In genomic region chrX:39336709-39337294, GRCh38 we compare ENCODE assay signal across 8 cellular contexts.
A peak's percentile ranks its signal among the peaks of the same experiment; 100 is the strongest.
DNase-seq lines count a peak whose midpoint lies in the region; ATAC-seq and TF ChIP-seq lines count a peak whose summit lies in the region.

No MANE protein-coding gene starts in this region.

- H3K27me3 ChIP-seq in spleen (replicated peaks in 1 of 7) (peaks cover 0 to 5% (median 0%) of the 10 kb centered on the region in 7 donors), neural progenitor cell (no peaks in the 10 kb centered on the region), Karpas-422 (ENCODE audit: low read length) (no peaks in the 10 kb centered on the region)

- H3K79me2 ChIP-seq in neural progenitor cell (ENCODE audit: low read depth) (no peaks in the 10 kb centered on the region), Karpas-422 (ENCODE audit: low read length) (no peaks in the 10 kb centered on the region)

- DNase-seq in NCI-H2196 treated with DMSO at 0.1 percent for 48 hours (lab: John Stamatoyannopoulos, UW; ENCODE audit: unreplicated experiment) (peak; percentile 55), choroid plexus epithelial cell (ENCODE audit: low read depth) (peak; percentile 18), spleen (no peak), neural progenitor cell (ENCODE audit: low spot score) (no peak), Karpas-422 (no peak)

- intact Hi-C loops in spleen (cut with DNase I; ENCODE audit: low total_unique reads), result no loop called here

- 3 to 17% (median 14%) methylated on average over 4 of the region's 4 CpGs for WGBS in spleen, 5 donors

- TF ChIP-seq CTCF in choroid plexus epithelial cell (conservative IDR thresholded peaks at IDR 0.05; ENCODE audit: low read depth, low read length), result no peak
- TF ChIP-seq CTCF in spleen (IDR thresholded peaks at IDR 0.05 in 8 of 11, conservative IDR thresholded peaks at IDR 0.05 in 3 of 11), result no peak
- TF ChIP-seq CTCF in neural progenitor cell (IDR thresholded peaks at IDR 0.05), result no peak

- H3K36me3 ChIP-seq in spleen (no peaks in the 10 kb centered on the region), neural progenitor cell (no peaks in the 10 kb centered on the region), Karpas-422 (ENCODE audit: insufficient read depth, low read length) (no peaks in the 10 kb centered on the region)

- H4K20me1 ChIP-seq in neural progenitor cell (ENCODE audit: low read depth), result no peaks in the 10 kb centered on the region
- H4K20me1 ChIP-seq in Karpas-422 (ENCODE audit: insufficient read depth, low read depth, low read length), result no peaks in the 10 kb centered on the region

- H3K9me3 ChIP-seq in spleen (no peaks in the 10 kb centered on the region), neural progenitor cell (ENCODE audit: low read depth) (no peaks in the 10 kb centered on the region), Karpas-422 (ENCODE audit: low read length) (no peaks in the 10 kb centered on the region)

- peak overlapping the region in 5 of 8 donors; percentile 33 to 61 (median 50) for H3K27ac ChIP-seq in spleen
- no peak overlapping the region for H3K27ac ChIP-seq in neural progenitor cell
- no peak overlapping the region for H3K27ac ChIP-seq in Karpas-422 (ENCODE audit: low read length)

- H3K9me2 ChIP-seq in Karpas-422 (replicated peaks; ENCODE audit: insufficient read depth, low read length), result no peaks in the 10 kb centered on the region

- no peak overlapping the region for H3K27ac Mint-ChIP-seq in neural progenitor cell

- TF ChIP-seq POLR2A in spleen (IDR thresholded peaks at IDR 0.05), result no peak

- H3K9ac ChIP-seq in neural progenitor cell (no peak overlapping the region), Karpas-422 (ENCODE audit: low read length) (no peak overlapping the region)

- H3K4me1 ChIP-seq in spleen, result peaks cover 0 to 18% (median 5%) of the 10 kb centered on the region in 6 donors
- no peaks in the 10 kb centered on the region for H3K4me1 ChIP-seq in neural progenitor cell
- no peaks in the 10 kb centered on the region for H3K4me1 ChIP-seq in Karpas-422 (ENCODE audit: low read length)

- H2AFZ ChIP-seq in neural progenitor cell (replicated peaks) (no peak overlapping the region), Karpas-422 (ENCODE audit: low read length) (no peak overlapping the region)

- no peak overlapping the region for H3K4me3 Mint-ChIP-seq in neural progenitor cell

- H3K9me3 Mint-ChIP-seq in neural progenitor cell, result peaks cover 3% of the 10 kb centered on the region

- no peak overlapping the region for H3K4me2 ChIP-seq in neural progenitor cell
- H3K4me2 ChIP-seq in Karpas-422 (ENCODE audit: low read depth, low read length, poor library complexity, severe bottlenecking), result no peak overlapping the region

- H3K4me1 Mint-ChIP-seq in neural progenitor cell, result peaks cover 9% of the 10 kb centered on the region

- H3K27me3 Mint-ChIP-seq in neural progenitor cell (ENCODE audit: insufficient read depth, low read depth), result peaks cover 3% of the 10 kb centered on the region

- no peaks in the 10 kb centered on the region for H3K36me3 Mint-ChIP-seq in neural progenitor cell

- ATAC-seq in GM18861 (IDR thresholded peaks at IDR 0.05; ENCODE audit: unreplicated experiment), result peak; percentile 76
- peak; percentile 70 for ATAC-seq in HG02642 (IDR thresholded peaks at IDR 0.05; ENCODE audit: poor library complexity, unreplicated experiment)
- ATAC-seq in HG03457 (IDR thresholded peaks at IDR 0.05; ENCODE audit: unreplicated experiment), result no peak

- no peaks in the 10 kb centered on the region for H3F3A ChIP-seq in neural progenitor cell (ENCODE audit: low read depth)

- H3K4me3 ChIP-seq in choroid plexus epithelial cell (ENCODE audit: low read depth, low read length) (no peak overlapping the region), spleen (no peak overlapping the region), neural progenitor cell (no peak overlapping the region), Karpas-422 (ENCODE audit: low read length) (no peak overlapping the region)

Comparison
In these comparisons a context has a peak if more than half of its experiments do, and no peak if none do; other contexts are left out.
1. DNase-seq: peak in NCI-H2196 treated with DMSO at 0.1 percent for 48 hours (single experiment) and choroid plexus epithelial cell (single experiment); none in spleen (single experiment), neural progenitor cell (single experiment) and Karpas-422 (single experiment).
2. H3K27ac ChIP-seq: peak in spleen (5 of 8); none in neural progenitor cell (single experiment) and Karpas-422 (single experiment).